Comparison of ENCODE assay signal across 14 cellular contexts in the genomic region with DNA sequence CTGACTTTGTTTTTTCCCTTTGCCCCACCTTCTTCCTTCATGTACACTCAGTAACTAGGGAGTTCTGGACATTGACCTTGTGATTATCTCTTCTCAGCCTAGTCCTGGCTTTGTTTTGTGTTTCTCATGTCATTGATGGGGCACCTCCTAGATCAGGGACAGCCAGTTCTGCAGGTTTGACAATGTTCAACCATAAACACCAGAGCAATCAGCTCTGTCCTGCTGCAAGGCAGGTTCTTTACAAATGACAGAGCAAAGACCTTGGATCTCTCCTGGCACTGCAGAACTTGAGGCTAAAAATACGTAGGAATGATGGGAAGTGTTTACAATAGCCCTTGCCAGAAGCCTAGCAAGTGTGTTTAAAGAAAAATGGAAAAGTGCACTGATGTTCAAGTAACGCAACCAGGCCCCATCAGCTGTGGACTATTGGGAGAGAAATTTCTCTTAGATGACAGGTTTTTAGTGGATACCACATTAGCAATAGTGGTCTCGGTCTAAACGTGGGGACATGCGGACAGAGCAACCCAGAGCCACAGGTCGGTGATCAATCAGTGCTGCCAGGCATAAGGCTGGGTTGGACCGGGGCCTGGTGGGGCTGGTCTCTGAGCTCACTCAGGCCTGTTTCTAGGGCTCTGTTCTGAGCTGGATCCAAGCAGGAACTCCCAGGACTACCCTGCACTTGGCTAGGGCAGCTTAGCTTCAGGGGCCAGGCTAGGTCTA.
DNase-seq lines count a peak whose midpoint lies in the region; ATAC-seq and TF ChIP-seq lines count a peak whose summit lies in the region.
"Had no signal": no experiment of that assay in that cellular context is flagged by ENCODE, and none has a peak within 500 bp of the region (broad histone marks: within the 10 kb centered on the region; RNA-seq: fewer than 3 reads in every experiment).

No MANE protein-coding gene starts in this region.

- no peak for ATAC-seq in HG02870 (IDR thresholded peaks at IDR 0.05; ENCODE audit: unreplicated experiment)

- DNase-seq in HuH-7 (ENCODE audit: low spot score) (peak; percentile 43), esophagus squamous epithelium (lab: John Stamatoyannopoulos, UW) (no peak), spleen (no peak), AML-193 (lab: John Stamatoyannopoulos, UW) (no peak), NCI-H748 treated with DMSO at 0.1 percent for 48 hours (lab: John Stamatoyannopoulos, UW) (no peak), NCI-H82 treated with DMSO at 0.1 percent for 48 hours (lab: John Stamatoyannopoulos, UW; ENCODE audit: unreplicated experiment) (no peak)
- DNase-seq: activated CD4-positive, alpha-beta T cell treated with anti-CD3 and anti-CD28 coated beads for 1 hour; central memory CD4-positive, alpha-beta T cell; foreskin fibroblast; GDM1; MM.1S; NCI-H524 had no signal

- H3K27me3 ChIP-seq in esophagus squamous epithelium, result no peaks in the 10 kb centered on the region
- no peaks in the 10 kb centered on the region for H3K27me3 ChIP-seq in spleen (replicated peaks in 1 of 7)

- TF ChIP-seq CTCF in esophagus squamous epithelium (IDR thresholded peaks at IDR 0.05), result no peak
- no peak for TF ChIP-seq CTCF in spleen (IDR thresholded peaks at IDR 0.05 in 8 of 11, conservative IDR thresholded peaks at IDR 0.05 in 3 of 11)

- no peaks in the 10 kb centered on the region for H3K36me3 ChIP-seq in esophagus squamous epithelium
- H3K36me3 ChIP-seq in mesodermal cell (ENCODE audit: control insufficient read depth, insufficient read depth, low read length), result no peaks in the 10 kb centered on the region
- H3K36me3 ChIP-seq in spleen, result no peaks in the 10 kb centered on the region

- H3K4me1 ChIP-seq in esophagus squamous epithelium (peaks cover 33 to 73% (median 52%) of the 10 kb centered on the region in 3 donors), mesodermal cell (ENCODE audit: control insufficient read depth, insufficient read depth, low read length, poor library complexity, severe bottlenecking) (peaks cover 19% of the 10 kb centered on the region), spleen (peaks cover 0 to 55% (median 16%) of the 10 kb centered on the region in 6 donors)

- no peaks in the 10 kb centered on the region for H3K9me3 ChIP-seq in esophagus squamous epithelium
- H3K9me3 ChIP-seq in mesodermal cell (ENCODE audit: control insufficient read depth, low read length), result no peaks in the 10 kb centered on the region
- H3K9me3 ChIP-seq in spleen, result no peaks in the 10 kb centered on the region

- H3K27ac ChIP-seq in esophagus squamous epithelium (peak overlapping the region; percentile 86 to 94 (median 92)), mesodermal cell (ENCODE audit: low read depth, low read length, severe bottlenecking) (peak overlapping the region; percentile 52), spleen (peak overlapping the region in 7 of 8 donors; percentile 29 to 85 (median 75))

- H3K4me3 ChIP-seq in esophagus squamous epithelium (no peak overlapping the region), mesodermal cell (ENCODE audit: extremely low read depth, insufficient read depth, low read length, poor library complexity, severe bottlenecking) (no peak overlapping the region), spleen (no peak overlapping the region)

- intact Hi-C loops in esophagus squamous epithelium (cut with DNase I), result no loop called here
- intact Hi-C loops in spleen (cut with DNase I; ENCODE audit: low total_unique reads), result no loop called here

- WGBS in esophagus squamous epithelium, 2 donors, result 25 to 28% methylated on average over 6 of the region's 7 CpGs
- WGBS in mesodermal cell (ENCODE audit: insufficient coverage in 2 of 2), 2 experiments, result 79 to 81% methylated on average over 7 of the region's 7 CpGs
- 45 to 84% (median 62%) methylated on average over 7 of the region's 7 CpGs for WGBS in spleen, 5 donors

- TF ChIP-seq POLR2A in esophagus squamous epithelium (IDR thresholded peaks at IDR 0.05) (no peak), spleen (IDR thresholded peaks at IDR 0.05) (no peak)
